ENCODE assay signal across 1 cellular context in genomic region chr6:113969888-113970807, GRCh38.
A peak's percentile ranks its signal among the peaks of the same experiment; 100 is the strongest.
TF ChIP-seq lines count a peak whose summit lies in the region.

No MANE protein-coding gene starts in this region.

TF ChIP-seq in K562, 482 proteins besides CTCF, POLR2A, EP300 and RAD21 (continued from another document):
- 0 out of 2 replicates have a peak, but pooled peaks have one; percentile 21 for TF ChIP-seq ARID4B (CRISPR knock-in tag; IDR thresholded peaks at IDR 0.05)
- no peak for TF ChIP-seq ZNF41 (CRISPR knock-in tag; conservative IDR thresholded peaks at IDR 0.05)
- TF ChIP-seq RUNX1 (IDR thresholded peaks at IDR 0.05; ENCODE audit: low read depth) = no peak
- TF ChIP-seq NR2F6 (CRISPR knock-in tag; IDR thresholded peaks at IDR 0.05) = no peak
- no peak for TF ChIP-seq FOXJ3 (CRISPR knock-in tag; IDR thresholded peaks at IDR 0.05)
- TF ChIP-seq PCBP1 (IDR thresholded peaks at IDR 0.05; ENCODE audit: low read depth, low read length, poor library complexity, severe bottlenecking) = no peak
- no peak for TF ChIP-seq BCOR (IDR thresholded peaks at IDR 0.05)
- no peak for TF ChIP-seq MTF1 (CRISPR knock-in tag; IDR thresholded peaks at IDR 0.05; ENCODE audit: borderline replicate concordance)
- no peak for TF ChIP-seq ZNF766 (CRISPR knock-in tag; conservative IDR thresholded peaks at IDR 0.05)
- TF ChIP-seq DLX4 (CRISPR knock-in tag; IDR thresholded peaks at IDR 0.05) = no peak
